In the genomic region with DNA sequence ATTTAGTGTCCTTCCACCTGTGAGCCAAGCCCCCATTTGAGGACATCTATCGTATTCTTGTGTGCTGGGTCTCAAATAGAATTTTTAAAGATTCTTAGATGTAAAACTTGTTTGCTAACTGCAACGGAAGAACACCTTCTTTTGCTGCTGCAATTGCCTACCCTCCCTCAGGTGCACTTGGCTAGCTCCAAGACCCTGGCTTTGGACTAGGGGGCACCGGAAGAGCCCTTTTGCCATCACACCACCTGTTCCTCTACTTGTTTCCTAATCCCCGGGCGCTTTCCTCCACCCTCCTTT, we compare ENCODE assay signal across 8 cellular contexts. TPM values are rescaled to one million over a fixed set of nuclear protein-coding genes. Genes with fewer than 3 reads are reported as not detected.
A peak's percentile ranks its signal among the peaks of the same experiment; 100 is the strongest.
DNase-seq lines count a peak whose midpoint lies in the region; ATAC-seq and TF ChIP-seq lines count a peak whose summit lies in the region.

No MANE protein-coding gene starts in this region.

- peaks cover 6% of the 10 kb centered on the region for H3K27me3 ChIP-seq in iPS-18a (ENCODE audit: control insufficient read depth, insufficient read depth, low read length)

- no peak for ATAC-seq in activated T-cell treated with anti-CD3 and anti-CD28 coated beads, Interleukin-2, amount 50 U/mL, for 4 hours
- ATAC-seq in activated B cell treated with CpG ODN at 0.5 μM for 24 hours (ENCODE audit: low read depth) (no peak), HG02759 (IDR thresholded peaks at IDR 0.05; ENCODE audit: unreplicated experiment) (no peak), HG03378 (IDR thresholded peaks at IDR 0.05; ENCODE audit: unreplicated experiment) (no peak)

- H3K9me3 ChIP-seq in iPS-18a (ENCODE audit: control insufficient read depth, low read depth, low read length), result no peaks in the 10 kb centered on the region

- no peak for TF ChIP-seq CTCF in activated B cell treated with CpG ODN at 0.5 μM for 24 hours (IDR thresholded peaks at IDR 0.05)

- H3K9ac ChIP-seq in iPS-18a (ENCODE audit: low read length), result peak overlapping the region; percentile 95

- peak overlapping the region; percentile 80 for H3K27ac Mint-ChIP-seq in activated B cell treated with CpG ODN at 0.5 μM for 24 hours

- H3K4me1 Mint-ChIP-seq in activated T-cell treated with anti-CD3 and anti-CD28 coated beads, Interleukin-2, amount 50 U/mL, for 4 hours (ENCODE audit: low read depth), result peaks cover 43% of the 10 kb centered on the region
- peaks cover 46% of the 10 kb centered on the region for H3K4me1 Mint-ChIP-seq in activated B cell treated with CpG ODN at 0.5 μM for 24 hours

- peak overlapping the region; percentile 68 for H3K4me3 ChIP-seq in iPS-18a (ENCODE audit: low read length)

- DNase-seq in activated T-cell treated with anti-CD3 and anti-CD28 coated beads, Interleukin-2, amount 50 U/mL, for 4 hours, result no peak
- DNase-seq in activated T-cell treated with anti-CD3 and anti-CD28 coated beads for 4 hours (no peak), activated B cell treated with CpG ODN at 0.5 μM for 24 hours (no peak), NCI-H2196 treated with DMSO at 0.1 percent for 48 hours (lab: John Stamatoyannopoulos, UW; ENCODE audit: unreplicated experiment) (no peak)

- CTCF ChIA-PET in activated B cell treated with CpG ODN at 0.5 μM for 24 hours (lab: Charles Lee), result interaction anchor here (2.0 kb wide), 1 partner anchor 39 kb away, joined by 9 read pairs; the partner anchor contains the start of gene DHDDS

- intact Hi-C loops in activated B cell treated with CpG ODN at 0.5 μM for 24 hours (cut with micrococcal nuclease), result loop anchor here (5.0 kb wide), 1 partner anchor 184 kb away; no protein-coding TSS in a partner anchor

- peak overlapping the region; percentile 93 for H3K4me3 Mint-ChIP-seq in activated T-cell treated with anti-CD3 and anti-CD28 coated beads, Interleukin-2, amount 50 U/mL, for 4 hours
- peak overlapping the region; percentile 94 for H3K4me3 Mint-ChIP-seq in activated B cell treated with CpG ODN at 0.5 μM for 24 hours

- peaks cover 37% of the 10 kb centered on the region for H3K36me3 Mint-ChIP-seq in activated T-cell treated with anti-CD3 and anti-CD28 coated beads, Interleukin-2, amount 50 U/mL, for 4 hours (ENCODE audit: insufficient read depth)
- H3K36me3 Mint-ChIP-seq in activated B cell treated with CpG ODN at 0.5 μM for 24 hours (ENCODE audit: low read depth), result peaks cover 65% of the 10 kb centered on the region

- H3K27me3 Mint-ChIP-seq in activated T-cell treated with anti-CD3 and anti-CD28 coated beads, Interleukin-2, amount 50 U/mL, for 4 hours (ENCODE audit: low read depth), result no peaks in the 10 kb centered on the region
- H3K27me3 Mint-ChIP-seq in activated B cell treated with CpG ODN at 0.5 μM for 24 hours, result no peaks in the 10 kb centered on the region

- H3K27ac ChIP-seq in iPS-18a (ENCODE audit: low read length) (no peak overlapping the region), temporal lobe (ENCODE audit: low read depth, low read length) (peak overlapping the region; percentile 98)

- H3K4me1 ChIP-seq in iPS-18a (ENCODE audit: control insufficient read depth, low read depth, low read length), result peaks cover 19% of the 10 kb centered on the region

- H3K9me3 Mint-ChIP-seq in activated T-cell treated with anti-CD3 and anti-CD28 coated beads, Interleukin-2, amount 50 U/mL, for 4 hours, result no peaks in the 10 kb centered on the region
- no peaks in the 10 kb centered on the region for H3K9me3 Mint-ChIP-seq in activated B cell treated with CpG ODN at 0.5 μM for 24 hours

- H3K36me3 ChIP-seq in iPS-18a (ENCODE audit: control insufficient read depth, low read depth, low read length), result peaks cover 41% of the 10 kb centered on the region

- POLR2A ChIA-PET in activated B cell treated with CpG ODN at 0.5 μM for 24 hours (lab: Charles Lee), result interaction anchor here (1.0 to 3.1 kb wide), 9 partner anchors 29 to 451 kb away, joined by 3 to 47 read pairs (median 5); partner anchors contain the start of genes DHDDS, GPN2 and PIGV

RNA-seq across cellular contexts. Expression of gene HMGN2, which starts 1.1 kb away (rescaled TPM):
- 100 to 1,000 TPM; 417 to 447 (median 437) TPM for total RNA-seq in activated T-cell treated with anti-CD3 and anti-CD28 coated beads, Interleukin-2, amount 50 U/mL, for 4 hours
- total RNA-seq in activated B cell treated with CpG ODN at 0.5 μM for 24 hours (462 and 493 TPM in 2 replicates), temporal lobe (191 TPM)

RNA-seq across cellular contexts. Expression of gene DHDDS, which starts 39.0 kb away (rescaled TPM):
- total RNA-seq in activated T-cell treated with anti-CD3 and anti-CD28 coated beads, Interleukin-2, amount 50 U/mL, for 4 hours, result 10 to 100 TPM; 59.7 to 68.8 (median 60.1) TPM
- 53.0 and 65.0 TPM in 2 replicates for total RNA-seq in activated B cell treated with CpG ODN at 0.5 μM for 24 hours
- 19.2 TPM for total RNA-seq in temporal lobe

RNA-seq across cellular contexts. Expression of gene RPS6KA1, which starts 58.4 kb away (rescaled TPM):
- total RNA-seq in activated T-cell treated with anti-CD3 and anti-CD28 coated beads, Interleukin-2, amount 50 U/mL, for 4 hours, result 100 to 1,000 TPM; 131 to 157 (median 134) TPM
- total RNA-seq in activated B cell treated with CpG ODN at 0.5 μM for 24 hours, result 139 and 150 TPM in 2 replicates
- 3.4 TPM for total RNA-seq in temporal lobe

Comparison
In these comparisons a context has a peak if more than half of its experiments do, and no peak if none do; other contexts are left out.
1. RNA of gene RPS6KA1, which starts 58.4 kb away (total RNA-seq): 139 to 150 TPM in activated B cell treated with CpG ODN at 0.5 μM for 24 hours and 131 to 157 TPM in activated T-cell treated with anti-CD3 and anti-CD28 coated beads, Interleukin-2, amount 50 U/mL, for 4 hours; 3.4 TPM in temporal lobe (single experiment); every median in the first group is over 10 times any median in the second.